ENCODE assay signal across 8 cellular contexts in genomic region chr2:91659921-91660275, GRCh38.
DNase-seq lines count a peak whose midpoint lies in the region; ATAC-seq and TF ChIP-seq lines count a peak whose summit lies in the region.
"Not testable (repeated sequence)": the region's sequence is repeated elsewhere in the genome, so short reads cannot be mapped to it uniquely, and the experiment has no call there.

No MANE protein-coding gene starts in this region.

- not testable (repeated sequence) for H3K9me3 Mint-ChIP-seq in naive B cell

- not testable (repeated sequence) for H3K4me1 Mint-ChIP-seq in naive B cell

- H3K4me3 ChIP-seq in brain microvascular endothelial cell (ENCODE audit: low read depth, low read length) = peak overlapping the region; percentile 44

- H3K36me3 Mint-ChIP-seq in naive B cell = not testable (repeated sequence)

- TF ChIP-seq CTCF in brain microvascular endothelial cell (IDR thresholded peaks at IDR 0.05; ENCODE audit: low read depth, low read length, missing control alignments) = not testable (repeated sequence)

- in situ Hi-C loops in SK-MEL-5 (cut with HindIII; ENCODE audit: low pct_unique_long_range_greater_than_20kb, low sequenced_read_pairs); brain microvascular endothelial cell (cut with HindIII; ENCODE audit: low pct_ligation_motif_present, low sequenced_read_pairs): not testable (repeated sequence)

- not testable (repeated sequence) for H3K27me3 Mint-ChIP-seq in naive B cell

- peak overlapping the region in 1 of 6 donors; percentile 39 for H3K27ac Mint-ChIP-seq in naive B cell

- not testable (repeated sequence) for H3K27ac ChIP-seq in brain microvascular endothelial cell

- not testable (repeated sequence) for H3K36me3 ChIP-seq in brain microvascular endothelial cell (replicated peaks)

- not testable (repeated sequence) for H3K27me3 ChIP-seq in brain microvascular endothelial cell (replicated peaks)

- intact Hi-C loops in head of caudate nucleus (cut with DNase I) = not testable (repeated sequence)

- DNase-seq in SK-MEL-5 (ENCODE audit: low read depth, low spot score) (peak; percentile 61), brain microvascular endothelial cell (peak; percentile 9), head of caudate nucleus (peak; percentile 3 to 65 (median 37))
- DNase-seq in naive B cell; stimulated activated naive CD8-positive, alpha-beta T cell treated with anti-CD3 and anti-CD28 coated beads, Interleukin-15, Interleukin-2, amounts not matched to agents 100 U/mL and 50 U/mL, for 24 hours: not testable (repeated sequence)

- peak overlapping the region in 4 of 8 donors; percentile 3 to 75 (median 53) for H3K4me3 Mint-ChIP-seq in naive B cell

- peak; percentile 100 for ATAC-seq in GM18498 (IDR thresholded peaks at IDR 0.05; ENCODE audit: unreplicated experiment)
- peak; percentile 100 for ATAC-seq in GM21576 (IDR thresholded peaks at IDR 0.05; ENCODE audit: unreplicated experiment)
- peak; percentile 76 for ATAC-seq in HG03159 (IDR thresholded peaks at IDR 0.05; ENCODE audit: unreplicated experiment)
- peak; percentile 47 to 79 for ATAC-seq in naive B cell (ENCODE audit: low read depth in 2 of 2)
- peak; percentile 83 for ATAC-seq in stimulated activated naive CD8-positive, alpha-beta T cell treated with anti-CD3 and anti-CD28 coated beads, Interleukin-15, Interleukin-2, amounts not matched to agents 100 U/mL and 50 U/mL, for 24 hours
